In genomic region chr2:101037161-101037755, GRCh38 we compare ENCODE assay signal across 21 cellular contexts.
"Had no signal": no experiment of that assay in that cellular context is flagged by ENCODE, and none has a peak within 500 bp of the region (broad histone marks: within the 10 kb centered on the region; RNA-seq: fewer than 3 reads in every experiment).

No MANE protein-coding gene starts in this region.

- H3K36me3 ChIP-seq: brain microvascular endothelial cell had no signal

- H3K4me1 ChIP-seq: adrenal gland, ascending aorta, esophagus squamous epithelium, gastroesophageal sphincter, psoas muscle, right atrium auricular region, tibial nerve had no signal

- H3K27me3 ChIP-seq: adrenal gland, ascending aorta, brain microvascular endothelial cell, esophagus squamous epithelium, gastroesophageal sphincter, heart right ventricle, right atrium auricular region, tibial nerve had no signal

- ATAC-seq: gastroesophageal sphincter had no signal

- H3K4me3 ChIP-seq: adrenal gland, ascending aorta, esophagus squamous epithelium, gastroesophageal sphincter, heart right ventricle, psoas muscle, right atrium auricular region, tibial nerve had no signal

- H3K27ac ChIP-seq: adrenal gland, ascending aorta, brain microvascular endothelial cell, esophagus squamous epithelium, gastroesophageal sphincter, heart right ventricle, psoas muscle, right atrium auricular region, tibial nerve had no signal

- H3K9me3 ChIP-seq: adrenal gland, ascending aorta, esophagus squamous epithelium, gastroesophageal sphincter, heart right ventricle, psoas muscle, right atrium auricular region, tibial nerve had no signal

- FAIRE-seq: colon, keratinocyte, urothelium cell line had no signal

- DNase-seq: activated CD4-positive, alpha-beta memory T cell treated with anti-CD3 and anti-CD28 coated beads, Interleukin-2, amount 10 ng/mL, durations not matched to agents 7 days and 5 days; activated CD4-positive, alpha-beta T cell treated with anti-CD3 and anti-CD28 coated beads for 48 hours; activated CD4-positive, CD25-positive, alpha-beta regulatory T cell; activated naive CD4-positive, alpha-beta T cell; brain microvascular endothelial cell; effector memory CD4-positive, alpha-beta T cell; esophagus squamous epithelium; heart right ventricle; left colon; psoas muscle; stimulated activated CD4-positive, alpha-beta T cell treated with anti-CD3 and anti-CD28 coated beads, Interleukin-12 subunit alpha, Interleukin-12 subunit beta, amount 100 ng/mL, for 4 hours; stimulated activated CD4-positive, alpha-beta T cell treated with anti-CD3 and anti-CD28 coated beads, Interleukin-4, amount 100 ng/mL, for 4 hours; T1000 had no signal
